14 cellular contexts compared by ENCODE assay signal in genomic region chr17:73493212-73493814, GRCh38.
DNase-seq lines count a peak whose midpoint lies in the region; ATAC-seq and TF ChIP-seq lines count a peak whose summit lies in the region.
"Had no signal": no experiment of that assay in that cellular context is flagged by ENCODE, and none has a peak within 500 bp of the region (broad histone marks: within the 10 kb centered on the region; RNA-seq: fewer than 3 reads in every experiment).

No MANE protein-coding gene starts in this region.

- intact Hi-C loops in sciatic nerve (cut with DNase I): loop anchor here (10.0 kb wide), 1 partner anchor 61 kb away; no protein-coding TSS in a partner anchor

- H3K27me3 ChIP-seq in H7 (ENCODE audit: control insufficient read depth, insufficient read depth, low read length): no peaks in the 10 kb centered on the region
- H3K27me3 ChIP-seq: ascending aorta had no signal

- ATAC-seq in sciatic nerve: no peak

- no peak overlapping the region for H3K4me3 ChIP-seq in H7 (ENCODE audit: insufficient read depth, low read depth, low read length)
- H3K4me3 ChIP-seq: ascending aorta, thoracic aorta had no signal

- H3K36me3 ChIP-seq in H7 (replicated peaks; ENCODE audit: control insufficient read depth, insufficient read depth, low read length): no peaks in the 10 kb centered on the region
- H3K36me3 ChIP-seq: ascending aorta, thoracic aorta had no signal

- DNase-seq in D341Med (ENCODE audit: low spot score) (peak; percentile 54), H7 (peak; percentile 80), iPS-NIHi7 (ENCODE audit: extremely low spot score) (peak; percentile 72), sciatic nerve (ENCODE audit: low spot score) (no peak), NCI-H2196 (lab: John Stamatoyannopoulos, UW; ENCODE audit: unreplicated experiment) (no peak), amniotic stem cell (lab: John Stamatoyannopoulos, UW) (no peak), ureter (ENCODE audit: low spot score) (no peak)
- DNase-seq: activated CD4-positive, CD25-positive, alpha-beta regulatory T cell treated with anti-CD3 and anti-CD28 coated beads, Interleukin-2, amount 50 U/mL, for 72 hours; activated effector memory CD4-positive, alpha-beta T cell treated with Interleukin-2 at 50 U/mL for 16 hours; stimulated activated CD4-positive, alpha-beta T cell treated with anti-CD3 and anti-CD28 coated beads, Interleukin-4, amount 100 ng/mL, for 4 hours; T-helper 2 cell had no signal

TF ChIP-seq in PFSK-1, 5 proteins besides CTCF, POLR2A, EP300 and RAD21:
- TF ChIP-seq FOXP2 (optimal IDR thresholded peaks at IDR 0.05; ENCODE audit: borderline replicate concordance, extremely low read depth, extremely low read length, insufficient read depth) (peak; percentile 94), POLR2AphosphoS5 (IDR thresholded peaks at IDR 0.05; ENCODE audit: low read depth, low read length) (no peak), SIN3A (IDR thresholded peaks at IDR 0.05; ENCODE audit: borderline replicate concordance, insufficient read depth, low read length) (no peak; the same call in 1 of the 2 replicates), REST (IDR thresholded peaks at IDR 0.05; ENCODE audit: insufficient read depth in 1 of 2, low read depth in 2 of 2, low read length in 2 of 2) (peak in 1 of 2 experiments; percentile 51; a peak in 1 of 4 replicates), TAF1 (IDR thresholded peaks at IDR 0.05; ENCODE audit: borderline replicate concordance, insufficient read depth, low read length) (no peak)

Comparison
In these comparisons a context has a peak if more than half of its experiments do, and no peak if none do; other contexts are left out.
1. DNase-seq: peak in D341Med (single experiment), H7 (single experiment) and iPS-NIHi7 (single experiment); none in sciatic nerve (single experiment), NCI-H2196 (single experiment), amniotic stem cell (single experiment) and ureter (single experiment).